ENCODE assay signal across 5 cellular contexts in genomic region chr22:22900527-22901205, GRCh38. TPM values are rescaled to one million over a fixed set of nuclear protein-coding genes. Genes with fewer than 3 reads are reported as not detected.
"Had no signal": no experiment of that assay in that cellular context is flagged by ENCODE, and none has a peak within 500 bp of the region (broad histone marks: within the 10 kb centered on the region; RNA-seq: fewer than 3 reads in every experiment).

No MANE protein-coding gene starts in this region.

RNA-seq across cellular contexts. Expression of gene IGLL5, which starts 13.1 kb away (rescaled TPM):
- total RNA-seq: activated CD8-positive, alpha-beta T cell treated with anti-CD3 and anti-CD28 coated beads, Interleukin-2, amount 10 ng/mL, durations not matched to agents 7 days and 5 days; activated naive CD4-positive, alpha-beta T cell treated with anti-CD3 and anti-CD28 coated beads, Interleukin-2, amount 50 U/mL, for 72 hours; MCF 10A; NCI-H460; SJSA1 had no signal
